Comparison of ENCODE assay signal across 8 cellular contexts in the genomic region with DNA sequence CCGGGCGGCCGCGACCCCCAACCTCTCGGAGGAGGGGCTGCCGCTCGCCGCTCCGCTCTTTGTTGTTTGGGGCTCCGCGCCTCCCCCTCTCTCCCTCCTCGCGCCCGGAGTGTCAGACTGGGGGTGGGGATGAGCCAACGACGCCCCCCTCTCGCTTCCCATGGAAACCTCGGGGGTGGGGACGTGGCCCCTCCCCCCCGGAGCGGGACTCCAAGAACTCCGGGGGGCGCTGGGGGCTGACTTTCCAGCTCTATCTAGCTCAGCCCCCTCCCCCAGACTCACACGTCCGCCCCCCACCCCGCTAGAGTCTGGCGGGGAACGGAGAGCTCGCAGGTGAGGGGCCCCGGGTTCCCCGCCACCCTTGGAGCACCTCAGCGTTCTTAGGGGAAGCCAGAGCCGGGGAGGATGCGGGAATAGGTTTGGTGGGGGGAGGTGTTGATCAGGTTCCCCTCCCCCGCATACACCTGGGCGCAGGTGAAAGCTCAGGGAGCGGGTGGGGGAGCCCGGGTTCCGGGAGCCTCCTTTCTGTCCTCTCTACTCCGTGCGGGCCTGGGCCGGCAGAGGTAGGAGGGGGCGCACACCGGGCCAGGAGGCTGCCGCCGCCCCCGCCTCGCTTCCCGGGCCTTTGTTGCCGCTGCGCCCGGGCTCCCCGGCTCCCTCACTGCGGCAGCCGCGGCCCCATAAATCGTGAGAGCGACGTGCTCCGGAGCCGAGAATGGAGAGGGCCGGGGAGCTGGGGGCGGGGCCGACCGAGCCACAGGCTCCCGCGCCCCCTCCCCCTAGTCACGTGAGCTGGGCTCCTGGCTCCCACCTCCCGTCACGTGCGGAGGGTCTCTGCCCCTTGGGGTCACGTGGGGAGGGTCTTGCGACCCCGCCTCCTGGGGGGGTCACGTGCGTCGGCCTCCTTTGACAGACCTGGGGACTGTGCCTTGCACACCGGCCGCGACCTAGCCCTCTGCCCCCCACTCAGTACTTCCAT. TPM values are rescaled to one million over a fixed set of nuclear protein-coding genes. Genes with fewer than 3 reads are reported as not detected.
DNase-seq lines count a peak whose midpoint lies in the region; ATAC-seq and TF ChIP-seq lines count a peak whose summit lies in the region.

No MANE protein-coding gene starts in this region.

- no peak for TF ChIP-seq POLR2A in lower leg skin (IDR thresholded peaks at IDR 0.05)

- no peaks in the 10 kb centered on the region for H3K9me3 Mint-ChIP-seq in activated T-helper 17 cell treated with anti-CD3 and anti-CD28 coated beads, Interleukin-2, amount 50 U/mL, for 72 hours

- ATAC-seq in activated T-helper 17 cell treated with anti-CD3 and anti-CD28 coated beads, Interleukin-2, amount 50 U/mL, for 72 hours (replicated peaks) = no peak
- ATAC-seq in HG03520 (IDR thresholded peaks at IDR 0.05; ENCODE audit: unreplicated experiment) = no peak
- no peak for ATAC-seq in HG03457 (IDR thresholded peaks at IDR 0.05; ENCODE audit: unreplicated experiment)

- intact Hi-C loops in lower leg skin (cut with DNase I; ENCODE audit: low total_unique reads) = loop anchor here (5.0 kb wide), 1 partner anchor 33 kb away; no protein-coding TSS in a partner anchor

- no peak overlapping the region for H3K27ac Mint-ChIP-seq in activated T-helper 17 cell treated with anti-CD3 and anti-CD28 coated beads, Interleukin-2, amount 50 U/mL, for 72 hours

- H3K4me1 Mint-ChIP-seq in activated T-helper 17 cell treated with anti-CD3 and anti-CD28 coated beads, Interleukin-2, amount 50 U/mL, for 72 hours = peaks cover 29% of the 10 kb centered on the region

- no peak for TF ChIP-seq CTCF in lower leg skin (IDR thresholded peaks at IDR 0.05)

- H3K36me3 Mint-ChIP-seq in activated T-helper 17 cell treated with anti-CD3 and anti-CD28 coated beads, Interleukin-2, amount 50 U/mL, for 72 hours (ENCODE audit: low read depth) = peaks cover 17% of the 10 kb centered on the region

- 0 to 4% methylated on average over 36 to 59 of the region's 80 CpGs for WGBS in lower leg skin, 2 donors

- H3K4me3 ChIP-seq in lower leg skin (ENCODE audit: low read depth, poor library complexity, severe bottlenecking) = peak overlapping the region; percentile 36

- DNase-seq in GDM1 (lab: John Stamatoyannopoulos, UW) = peak; percentile 32
- DNase-seq in NCI-H187 treated with DMSO at 0.1 percent for 48 hours (lab: John Stamatoyannopoulos, UW) = peak; percentile 74
- no peak for DNase-seq in lower leg skin (ENCODE audit: low spot score in 2 of 2)
- no peak for DNase-seq in dedifferentiated amniotic fluid mesenchymal stem cell (ENCODE audit: extremely low spot score)
- DNase-seq in NCI-H226 = no peak

- H3K27me3 Mint-ChIP-seq in activated T-helper 17 cell treated with anti-CD3 and anti-CD28 coated beads, Interleukin-2, amount 50 U/mL, for 72 hours = peaks cover 25% of the 10 kb centered on the region

- H3K4me3 Mint-ChIP-seq in activated T-helper 17 cell treated with anti-CD3 and anti-CD28 coated beads, Interleukin-2, amount 50 U/mL, for 72 hours = peak overlapping the region; percentile 88

RNA-seq across cellular contexts. Expression of a gene that starts 1.9 kb away (rescaled TPM):
- 10 to 100 TPM in 1 of 2 donors, 1 to 10 TPM in 1; 4.1 to 10.8 TPM for total RNA-seq in activated T-helper 17 cell treated with anti-CD3 and anti-CD28 coated beads, Interleukin-2, amount 50 U/mL, for 72 hours
- total RNA-seq in lower leg skin = 100 to 1,000 TPM; 111 to 150 (median 129) TPM

RNA-seq across cellular contexts. Expression of a gene that starts 17.0 kb away (rescaled TPM):
- total RNA-seq in activated T-helper 17 cell treated with anti-CD3 and anti-CD28 coated beads, Interleukin-2, amount 50 U/mL, for 72 hours = 1 to 10 TPM; 4.6 to 7.0 TPM
- 10 to 100 TPM; 29.5 to 66.6 (median 52.9) TPM for total RNA-seq in lower leg skin

RNA-seq across cellular contexts. Expression of a gene that starts 29.4 kb away (rescaled TPM):
- 10 to 100 TPM; 53.2 to 86.6 TPM for total RNA-seq in activated T-helper 17 cell treated with anti-CD3 and anti-CD28 coated beads, Interleukin-2, amount 50 U/mL, for 72 hours
- total RNA-seq in lower leg skin = 100 to 1,000 TPM; 232 to 289 (median 279) TPM

RNA-seq across cellular contexts. Expression of a gene that starts 46.9 kb away (rescaled TPM):
- total RNA-seq in activated T-helper 17 cell treated with anti-CD3 and anti-CD28 coated beads, Interleukin-2, amount 50 U/mL, for 72 hours = not detected
- total RNA-seq in lower leg skin = 1 to 10 TPM in 2 of 4 donors, under 1 TPM in 2; 0.38 to 3.6 (median 0.87) TPM

RNA-seq across cellular contexts. Expression of a gene that starts 47.0 kb away (rescaled TPM):
- 1 to 10 TPM in 1 of 2 donors, under 1 TPM in 1; 0.67 to 2.2 TPM for total RNA-seq in activated T-helper 17 cell treated with anti-CD3 and anti-CD28 coated beads, Interleukin-2, amount 50 U/mL, for 72 hours
- 10 to 100 TPM in 1 of 4 donors, 1 to 10 TPM in 3; 3.8 to 11.5 (median 6.3) TPM for total RNA-seq in lower leg skin

Comparison
In these comparisons a context has a peak if more than half of its experiments do, and no peak if none do; other contexts are left out.
1. DNase-seq: peak in GDM1 (single experiment) and NCI-H187 treated with DMSO at 0.1 percent for 48 hours (single experiment); none in lower leg skin (0 of 2), dedifferentiated amniotic fluid mesenchymal stem cell (single experiment) and NCI-H226 (single experiment).
2. RNA of a gene that starts 1.9 kb away (total RNA-seq): 111 to 150 TPM in lower leg skin; 4.1 to 10.8 TPM in activated T-helper 17 cell treated with anti-CD3 and anti-CD28 coated beads, Interleukin-2, amount 50 U/mL, for 72 hours; every median in the first group is over 4 times any median in the second.